ENCODE assay signal across 18 cellular contexts in the genomic region with DNA sequence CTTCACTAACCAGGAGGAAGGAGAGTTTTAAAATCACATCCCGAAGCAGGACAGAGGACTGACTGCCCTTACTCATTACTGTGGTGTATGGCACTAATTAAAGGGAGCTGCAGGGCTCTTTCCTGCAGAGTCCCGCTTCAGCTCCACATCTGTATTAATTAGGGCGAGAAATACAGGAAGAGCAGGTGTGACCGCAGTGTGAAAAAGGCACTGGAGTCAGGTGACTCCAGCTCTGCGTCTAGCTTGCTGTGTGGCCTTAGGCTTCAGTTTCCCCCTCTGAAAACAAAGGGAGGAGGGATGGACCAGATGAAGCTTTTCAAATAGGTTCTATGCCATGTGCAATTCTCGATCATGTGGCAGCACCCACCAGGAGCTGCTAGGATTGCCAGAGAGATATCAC. TPM values are rescaled to one million over a fixed set of nuclear protein-coding genes. Genes with fewer than 3 reads are reported as not detected.
DNase-seq lines count a peak whose midpoint lies in the region; ATAC-seq and TF ChIP-seq lines count a peak whose summit lies in the region.
"Had no signal": no experiment of that assay in that cellular context is flagged by ENCODE, and none has a peak within 500 bp of the region (broad histone marks: within the 10 kb centered on the region; RNA-seq: fewer than 3 reads in every experiment).

No MANE protein-coding gene starts in this region.

- H3K9me3 ChIP-seq in transverse colon, result no peaks in the 10 kb centered on the region

- H3K36me3 Mint-ChIP-seq in osteocyte (ENCODE audit: unreplicated experiment), result peaks cover 10% of the 10 kb centered on the region
- H3K36me3 Mint-ChIP-seq: CD8-positive, alpha-beta memory T cell; T-cell had no signal

- in situ Hi-C loops in transverse colon (cut with MboI; ENCODE audit: low pct_ligation_motif_present in 1 of 4, low pct_unique_long_range_greater_than_20kb in 1 of 4, low sequenced_read_pairs in 3 of 4), result loop anchor here in 3 of 4 donors (5.0 to 25.0 kb wide), 5 partner anchors 98 to 664 kb away; no protein-coding TSS in a partner anchor

- H3K9me3 Mint-ChIP-seq in osteocyte (ENCODE audit: unreplicated experiment), result no peaks in the 10 kb centered on the region
- H3K9me3 Mint-ChIP-seq: CD8-positive, alpha-beta memory T cell; H9; T-cell had no signal

- no peaks in the 10 kb centered on the region for H3K4me1 ChIP-seq in transverse colon

- no peak for ATAC-seq in left cardiac atrium
- ATAC-seq: SK-N-SH treated with all-trans-retinoic acid at 6 μM for 48 hours, T-cell had no signal

- no peak overlapping the region for H3K4me3 Mint-ChIP-seq in osteocyte (ENCODE audit: unreplicated experiment)
- H3K4me3 Mint-ChIP-seq: H9, T-cell had no signal

- no peaks in the 10 kb centered on the region for H3K27me3 Mint-ChIP-seq in osteocyte (ENCODE audit: unreplicated experiment)

- H3K4me3 ChIP-seq in lower leg skin (ENCODE audit: low read depth, poor library complexity, severe bottlenecking) (no peak overlapping the region), transverse colon (no peak overlapping the region)

- no peak for TF ChIP-seq POLR2A in lower leg skin (IDR thresholded peaks at IDR 0.05)
- no peak for TF ChIP-seq POLR2A in transverse colon (IDR thresholded peaks at IDR 0.05)

- intact Hi-C loops in cardiac septum (cut with DNase I), result loop anchor here (10.0 kb wide), 1 partner anchor 662 kb away; no protein-coding TSS in a partner anchor
- intact Hi-C loops in left cardiac atrium (cut with DNase I), result loop anchor here in 1 of 2 donors (5.0 kb wide), 1 partner anchor 96 kb away; no protein-coding TSS in a partner anchor
- intact Hi-C loops in lower leg skin (cut with DNase I; ENCODE audit: low total_unique reads), result loop anchor here (10.0 kb wide), 1 partner anchor 88 kb away; no protein-coding TSS in a partner anchor
- intact Hi-C loops in transverse colon (cut with DNase I; ENCODE audit: low total_unique reads), result no loop called here

- H3K36me3 ChIP-seq in transverse colon, result no peaks in the 10 kb centered on the region

- H3K27ac Mint-ChIP-seq in osteocyte (ENCODE audit: unreplicated experiment), result no peak overlapping the region
- H3K27ac Mint-ChIP-seq: H9, T-cell had no signal

- TF ChIP-seq EP300 in transverse colon (IDR thresholded peaks at IDR 0.05; ENCODE audit: low read depth), result no peak

- H3K27ac ChIP-seq in transverse colon, result no peak overlapping the region

- H3K4me1 Mint-ChIP-seq in osteocyte (ENCODE audit: unreplicated experiment), result peaks cover 9% of the 10 kb centered on the region
- H3K4me1 Mint-ChIP-seq: T-cell had no signal

- no peaks in the 10 kb centered on the region for H3K27me3 ChIP-seq in transverse colon

- DNase-seq in cardiac septum (ENCODE audit: low spot score) (peak; percentile 22), left cardiac atrium (no peak), NCI-H146 treated with DMSO at 0.1 percent for 48 hours (lab: John Stamatoyannopoulos, UW; ENCODE audit: unreplicated experiment) (peak; percentile 34), left kidney (ENCODE audit: low read depth, low spot score) (peak; percentile 23), lower leg skin (ENCODE audit: low spot score in 2 of 2) (no peak), transverse colon (no peak), osteocyte (ENCODE audit: extremely low spot score, unreplicated experiment) (no peak)
- DNase-seq: CD8-positive, alpha-beta memory T cell; DMS79; H9; NCI-H1436 treated with DMSO at 0.1 percent for 48 hours; NCI-H226; NCI-H526; SHP77 treated with DMSO at 0.1 percent for 48 hours; T-cell had no signal

- 39 to 47% methylated on average over 6 of the region's 6 CpGs for WGBS in lower leg skin, 2 donors
- 74% methylated on average over 6 of the region's 6 CpGs; no CpG with 5 or more reads in 1 of the 2 donors for WGBS in transverse colon (ENCODE audit: low coverage in 1 of 2), 2 donors

- TF ChIP-seq CTCF in lower leg skin (IDR thresholded peaks at IDR 0.05) (no peak), transverse colon (IDR thresholded peaks at IDR 0.05) (no peak), osteocyte (IDR thresholded peaks at IDR 0.05) (no peak)

RNA-seq across cellular contexts. Expression of a gene that starts 34.0 kb away (rescaled TPM):
- total RNA-seq in cardiac septum (7.0 TPM), left cardiac atrium (1 to 10 TPM; 8.0 to 8.1 TPM), lower leg skin (under 1 TPM in 3 of 4 donors, not detected in 1; 0.17 to 0.88 (median 0.46) TPM), transverse colon (10 to 100 TPM in 1 of 4 donors, 1 to 10 TPM in 3; 1.6 to 20.2 (median 3.7) TPM), osteocyte (50.2 and 60.6 TPM in 2 replicates)
- total RNA-seq: CD8-positive, alpha-beta memory T cell; G401; OCI-LY7; T-cell had no signal

Comparison
In these comparisons a context has a peak if more than half of its experiments do, and no peak if none do; other contexts are left out.
1. DNase-seq: peak in cardiac septum (single experiment), NCI-H146 treated with DMSO at 0.1 percent for 48 hours (single experiment) and left kidney (single experiment); none in left cardiac atrium (single experiment), lower leg skin (0 of 2), transverse colon (single experiment) and osteocyte (single experiment).